5 cellular contexts compared by ENCODE assay signal in genomic region chr15:33710746-33711145, GRCh38.
"Had no signal": no experiment of that assay in that cellular context is flagged by ENCODE, and none has a peak within 500 bp of the region (broad histone marks: within the 10 kb centered on the region; RNA-seq: fewer than 3 reads in every experiment).

No MANE protein-coding gene starts in this region.

- DNase-seq: GM23248, H9, HCEC 1CT, KBM-7 had no signal

- H3K4me3 ChIP-seq: GM23248 had no signal

- H3K9ac ChIP-seq: GM23248 had no signal

- H2AFZ ChIP-seq: GM23248 had no signal

- H3K27ac ChIP-seq: GM23248, HL-60 had no signal
